ENCODE assay signal across 19 cellular contexts in the genomic region with DNA sequence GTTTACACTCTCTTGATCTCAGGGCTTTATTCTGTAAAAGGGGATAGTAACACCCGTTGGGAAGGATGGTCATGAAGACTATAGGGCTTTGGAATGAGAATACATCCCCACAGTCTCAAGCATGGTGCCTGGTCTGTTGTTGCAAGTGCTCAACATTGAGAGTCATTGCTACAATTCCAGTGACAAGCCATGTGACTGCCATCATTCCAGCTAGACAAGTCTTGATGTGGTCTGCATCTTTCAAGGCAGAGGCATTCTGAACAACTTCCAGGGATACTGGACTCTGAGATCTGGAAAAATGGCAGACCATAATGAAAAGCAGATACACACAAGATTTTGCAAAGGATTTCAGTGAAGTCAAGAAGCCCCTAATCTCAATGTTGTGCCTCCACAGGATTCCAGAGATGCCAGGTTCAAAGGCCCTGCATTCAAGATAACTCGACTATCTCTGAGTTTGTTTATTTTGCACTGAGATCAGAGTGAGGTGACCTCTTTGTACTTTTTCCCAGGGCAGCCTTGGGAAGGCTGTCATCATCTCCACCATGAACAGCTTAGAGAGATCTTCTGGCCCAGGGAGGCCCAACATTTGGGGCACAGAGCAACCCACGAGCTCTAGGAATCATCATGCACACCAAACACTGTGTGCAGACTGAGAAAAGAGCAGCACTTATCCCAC. TPM values are rescaled to one million over a fixed set of nuclear protein-coding genes. Genes with fewer than 3 reads are reported as not detected.
DNase-seq lines count a peak whose midpoint lies in the region; ATAC-seq and TF ChIP-seq lines count a peak whose summit lies in the region.
"Had no signal": no experiment of that assay in that cellular context is flagged by ENCODE, and none has a peak within 500 bp of the region (broad histone marks: within the 10 kb centered on the region; RNA-seq: fewer than 3 reads in every experiment).

No MANE protein-coding gene starts in this region.

- no peak for TF ChIP-seq POLR2A in upper lobe of left lung (IDR thresholded peaks at IDR 0.05)

- ATAC-seq in upper lobe of left lung (ENCODE audit: low FRiP score in 2 of 2): no peak
- ATAC-seq: A549 had no signal

- H3K36me3 ChIP-seq in Caco-2 (ENCODE audit: control insufficient read depth, insufficient read depth, low read length): no peaks in the 10 kb centered on the region
- H3K36me3 ChIP-seq in OCI-LY3 (replicated peaks; ENCODE audit: low read depth, low read length): no peaks in the 10 kb centered on the region
- no peaks in the 10 kb centered on the region for H3K36me3 ChIP-seq in hepatocyte (replicated peaks; ENCODE audit: insufficient read depth, low read depth)
- no peaks in the 10 kb centered on the region for H3K36me3 ChIP-seq in upper lobe of left lung
- H3K36me3 ChIP-seq: BLaER1 had no signal

- H3K27ac ChIP-seq in OCI-LY3 (ENCODE audit: low read length): peak overlapping the region; percentile 71; the same call in 1 of the 2 replicates
- peak overlapping the region; percentile 13 for H3K27ac ChIP-seq in hepatocyte
- H3K27ac ChIP-seq in upper lobe of left lung: no peak overlapping the region
- H3K27ac ChIP-seq: 22Rv1, A549, BLaER1 had no signal

- H3K4me3 ChIP-seq in Caco-2 (ENCODE audit: low read depth, low read length): no peak overlapping the region
- H3K4me3 ChIP-seq in OCI-LY3 (ENCODE audit: low read length): no peak overlapping the region
- H3K4me3 ChIP-seq in hepatocyte: no peak overlapping the region
- H3K4me3 ChIP-seq in upper lobe of left lung: no peak overlapping the region
- H3K4me3 ChIP-seq: A549, BLaER1, GM12878 had no signal

- no peaks in the 10 kb centered on the region for H3K9me2 ChIP-seq in hepatocyte (replicated peaks; ENCODE audit: insufficient read depth)

- BruUV-seq in Caco-2 (replicated peaks; lab: Mats Ljungman, UMichigan): no TSS peak

- WGBS in hepatocyte (ENCODE audit: low lambda C conversion rate, missing lambda C conversion rate): 31% methylated on average over 3 of the region's 3 CpGs
- 39 to 49% methylated on average over 3 of the region's 3 CpGs for WGBS in upper lobe of left lung, 2 donors

- H2AFZ ChIP-seq in OCI-LY3 (ENCODE audit: low read depth, low read length) (no peak overlapping the region; the same call in 1 of the 2 replicates), hepatocyte (no peak overlapping the region)

- H3K36me3 Mint-ChIP-seq in Caco-2 (ENCODE audit: insufficient read depth, unreplicated experiment) (no peaks in the 10 kb centered on the region), neural crest cell (ENCODE audit: low read depth) (no peaks in the 10 kb centered on the region)
- H3K36me3 Mint-ChIP-seq: CD14-positive monocyte; CD4-positive, alpha-beta memory T cell had no signal

- H3K4me1 Mint-ChIP-seq in Caco-2 (ENCODE audit: low read depth, unreplicated experiment) (peaks cover 32% of the 10 kb centered on the region), neural crest cell (peaks cover 4% of the 10 kb centered on the region)
- H3K4me1 Mint-ChIP-seq: CD4-positive, alpha-beta memory T cell had no signal

- H4K20me1 ChIP-seq in OCI-LY3 (ENCODE audit: insufficient read depth, low read length) (no peaks in the 10 kb centered on the region), hepatocyte (ENCODE audit: insufficient read depth, poor library complexity, severe bottlenecking) (no peaks in the 10 kb centered on the region)
- H4K20me1 ChIP-seq: BLaER1 had no signal

- H3K9ac ChIP-seq in OCI-LY3 (ENCODE audit: low read length): no peak overlapping the region; the same call in 1 of the 2 replicates
- H3K9ac ChIP-seq: BLaER1 had no signal

- H3K4me2 ChIP-seq in OCI-LY3 (ENCODE audit: low read length) (no peak overlapping the region), hepatocyte (no peak overlapping the region)
- H3K4me2 ChIP-seq: A549, BLaER1 had no signal

- H3K27me3 Mint-ChIP-seq in Caco-2 (ENCODE audit: insufficient read depth, unreplicated experiment) (no peaks in the 10 kb centered on the region), neural crest cell (ENCODE audit: low read depth) (peaks cover 2% of the 10 kb centered on the region)

- TF ChIP-seq CTCF in Caco-2 (IDR thresholded peaks at IDR 0.05; ENCODE audit: insufficient read depth in 1 of 2, low read depth in 1 of 2, low read length in 1 of 2, severe bottlenecking in 1 of 2, unreplicated experiment in 1 of 2) (no peak), OCI-LY3 (IDR thresholded peaks at IDR 0.05; ENCODE audit: low read depth, low read length) (no peak), hepatocyte (IDR thresholded peaks at IDR 0.05; ENCODE audit: poor library complexity) (no peak), neural crest cell (conservative IDR thresholded peaks at IDR 0.05) (no peak), upper lobe of left lung (IDR thresholded peaks at IDR 0.05) (no peak)

- no peak for TF ChIP-seq EP300 in upper lobe of left lung (IDR thresholded peaks at IDR 0.05)

- CTCF ChIA-PET in Caco-2 (lab: Charles Lee): no interaction called here

- POLR2A ChIA-PET in Caco-2 (lab: Charles Lee): interaction anchor here (0.6 kb wide), 2 partner anchors 55 to 1848 kb away, joined by 3 read pairs; no protein-coding TSS in a partner anchor

- no peaks in the 10 kb centered on the region for H3K79me2 ChIP-seq in OCI-LY3 (ENCODE audit: low read length)
- H3K79me2 ChIP-seq in hepatocyte: no peaks in the 10 kb centered on the region

- intact Hi-C loops in Caco-2 (cut with micrococcal nuclease; ENCODE audit: unreplicated experiment): loop anchor here (1.0 kb wide), 1 partner anchor 11 kb away; no protein-coding TSS in a partner anchor

- H3K4me1 ChIP-seq in Caco-2 (peaks cover 38% of the 10 kb centered on the region), OCI-LY3 (ENCODE audit: low read length) (peaks cover 58% of the 10 kb centered on the region), hepatocyte (ENCODE audit: insufficient read depth) (peaks cover 12% of the 10 kb centered on the region), upper lobe of left lung (no peaks in the 10 kb centered on the region)
- H3K4me1 ChIP-seq: A549, BLaER1 had no signal

- H3K9me3 Mint-ChIP-seq in Caco-2 (ENCODE audit: unreplicated experiment): peaks cover 20% of the 10 kb centered on the region
- no peaks in the 10 kb centered on the region for H3K9me3 Mint-ChIP-seq in neural crest cell
- H3K9me3 Mint-ChIP-seq: CD4-positive, alpha-beta memory T cell had no signal

- H3K27me3 ChIP-seq in Caco-2 (replicated peaks; ENCODE audit: control insufficient read depth, insufficient read depth, low read length): no peaks in the 10 kb centered on the region
- no peaks in the 10 kb centered on the region for H3K27me3 ChIP-seq in OCI-LY3 (ENCODE audit: low read depth, low read length)
- H3K27me3 ChIP-seq in hepatocyte: no peaks in the 10 kb centered on the region
- no peaks in the 10 kb centered on the region for H3K27me3 ChIP-seq in upper lobe of left lung
- H3K27me3 ChIP-seq: BLaER1 had no signal

- DNase-seq in Caco-2 (peak; percentile 65 to 80), hepatocyte (ENCODE audit: low spot score) (no peak), neural crest cell (ENCODE audit: low read depth, low spot score) (no peak), NCI-H146 treated with DMSO at 0.1 percent for 48 hours (lab: John Stamatoyannopoulos, UW; ENCODE audit: unreplicated experiment) (no peak), AML-193 (lab: John Stamatoyannopoulos, UW) (no peak), upper lobe of left lung (no peak), NOMO-1 (lab: John Stamatoyannopoulos, UW; ENCODE audit: unreplicated experiment in 2 of 2) (no peak)
- DNase-seq: Calu3; CD4-positive, alpha-beta memory T cell; DMS79 treated with DMSO at 0.1 percent for 48 hours; GOT3; H9 had no signal

- H3K4me3 Mint-ChIP-seq in Caco-2 (ENCODE audit: unreplicated experiment) (no peak overlapping the region), neural crest cell (no peak overlapping the region)
- H3K4me3 Mint-ChIP-seq: CD14-positive monocyte; CD4-positive, alpha-beta memory T cell; H9 had no signal

- H3K27ac Mint-ChIP-seq in Caco-2 (ENCODE audit: unreplicated experiment): peak overlapping the region; percentile 91
- peak overlapping the region; percentile 75 for H3K27ac Mint-ChIP-seq in neural crest cell (ENCODE audit: unreplicated experiment)
- H3K27ac Mint-ChIP-seq: CD14-positive monocyte; CD4-positive, alpha-beta memory T cell; H9 had no signal

- H3K9me3 ChIP-seq in Caco-2 (peaks cover 25% of the 10 kb centered on the region), OCI-LY3 (ENCODE audit: insufficient read depth, low read length) (peaks cover 5% of the 10 kb centered on the region; the same call in 1 of the 2 replicates), hepatocyte (ENCODE audit: low read depth) (no peaks in the 10 kb centered on the region), upper lobe of left lung (no peaks in the 10 kb centered on the region)
- H3K9me3 ChIP-seq: A549 had no signal

RNA-seq across cellular contexts. Expression of a gene that starts 33.3 kb away (rescaled TPM):
- total RNA-seq in Caco-2 (2022): not detected in 2 replicates
- total RNA-seq in hepatocyte: not detected in 2 replicates
- polyA plus RNA-seq in hepatocyte: not detected in 2 replicates
- total RNA-seq in neural crest cell: not detected in 2 replicates
- total RNA-seq in upper lobe of left lung: not detected
- total RNA-seq: Calu3; CD4-positive, alpha-beta memory T cell; G401; GM12878; H9 had no signal
- polyA plus RNA-seq: A549; CD14-positive monocyte; CD4-positive, alpha-beta memory T cell had no signal

Comparison
In these comparisons a context has a peak if more than half of its experiments do, and no peak if none do; other contexts are left out.
1. DNase-seq: peak in Caco-2 (2 of 2); none in hepatocyte (single experiment), neural crest cell (single experiment), NCI-H146 treated with DMSO at 0.1 percent for 48 hours (single experiment), AML-193 (0 of 2), upper lobe of left lung (0 of 2) and NOMO-1 (0 of 2).
2. H3K27ac ChIP-seq: peak in OCI-LY3 (single experiment) and hepatocyte (single experiment); none in upper lobe of left lung (0 of 4).